Comparison of ENCODE assay signal across 1 cellular context in the genomic region with DNA sequence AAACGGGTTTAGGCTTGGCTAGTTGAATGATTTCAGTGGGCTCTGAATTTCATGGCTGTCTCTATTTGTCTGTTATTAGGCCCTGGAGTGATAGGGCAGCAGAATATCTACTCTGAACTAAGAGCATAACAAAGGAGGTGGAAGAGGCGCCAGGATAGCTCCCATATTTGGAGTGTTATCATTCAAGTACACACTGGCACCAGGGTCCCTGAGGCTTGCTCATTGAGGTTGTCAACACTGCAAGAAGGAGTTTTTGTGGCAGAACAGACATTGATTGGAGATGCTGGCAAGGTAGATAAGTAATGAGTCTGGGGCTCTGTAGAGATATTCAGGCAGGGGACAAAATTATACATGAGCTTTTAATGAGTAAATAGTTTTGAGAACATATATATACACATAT.
TF ChIP-seq lines count a peak whose summit lies in the region.

No MANE protein-coding gene starts in this region.

TF ChIP-seq in GM23338, 12 proteins besides CTCF, POLR2A, EP300 and RAD21 (continued from another document):
- no peak for TF ChIP-seq EZH2 (IDR thresholded peaks at IDR 0.05; ENCODE audit: low read depth, unreplicated experiment)
- TF ChIP-seq, protein P1, sequence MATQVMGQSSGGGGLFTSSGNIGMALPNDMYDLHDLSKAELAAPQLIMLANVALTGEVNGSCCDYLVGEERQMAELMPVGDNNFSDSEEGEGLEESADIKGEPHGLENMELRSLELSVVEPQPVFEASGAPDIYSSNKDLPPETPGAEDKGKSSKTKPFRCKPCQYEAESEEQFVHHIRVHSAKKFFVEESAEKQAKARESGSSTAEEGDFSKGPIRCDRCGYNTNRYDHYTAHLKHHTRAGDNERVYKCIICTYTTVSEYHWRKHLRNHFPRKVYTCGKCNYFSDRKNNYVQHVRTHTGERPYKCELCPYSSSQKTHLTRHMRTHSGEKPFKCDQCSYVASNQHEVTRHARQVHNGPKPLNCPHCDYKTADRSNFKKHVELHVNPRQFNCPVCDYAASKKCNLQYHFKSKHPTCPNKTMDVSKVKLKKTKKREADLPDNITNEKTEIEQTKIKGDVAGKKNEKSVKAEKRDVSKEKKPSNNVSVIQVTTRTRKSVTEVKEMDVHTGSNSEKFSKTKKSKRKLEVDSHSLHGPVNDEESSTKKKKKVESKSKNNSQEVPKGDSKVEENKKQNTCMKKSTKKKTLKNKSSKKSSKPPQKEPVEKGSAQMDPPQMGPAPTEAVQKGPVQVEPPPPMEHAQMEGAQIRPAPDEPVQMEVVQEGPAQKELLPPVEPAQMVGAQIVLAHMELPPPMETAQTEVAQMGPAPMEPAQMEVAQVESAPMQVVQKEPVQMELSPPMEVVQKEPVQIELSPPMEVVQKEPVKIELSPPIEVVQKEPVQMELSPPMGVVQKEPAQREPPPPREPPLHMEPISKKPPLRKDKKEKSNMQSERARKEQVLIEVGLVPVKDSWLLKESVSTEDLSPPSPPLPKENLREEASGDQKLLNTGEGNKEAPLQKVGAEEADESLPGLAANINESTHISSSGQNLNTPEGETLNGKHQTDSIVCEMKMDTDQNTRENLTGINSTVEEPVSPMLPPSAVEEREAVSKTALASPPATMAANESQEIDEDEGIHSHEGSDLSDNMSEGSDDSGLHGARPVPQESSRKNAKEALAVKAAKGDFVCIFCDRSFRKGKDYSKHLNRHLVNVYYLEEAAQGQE (IDR thresholded peaks at IDR 0.05; ENCODE audit: unreplicated experiment) = no peak
- no peak for TF ChIP-seq JUNB (IDR thresholded peaks at IDR 0.05; ENCODE audit: unreplicated experiment)
- no peak for TF ChIP-seq POLR2AphosphoS5 (IDR thresholded peaks at IDR 0.05; ENCODE audit: low read depth)
- TF ChIP-seq ZNF331 (CRISPR knock-in tag; IDR thresholded peaks at IDR 0.05; ENCODE audit: low read depth) = no peak
- TF ChIP-seq STAT1 (IDR thresholded peaks at IDR 0.05; ENCODE audit: unreplicated experiment) = no peak
